ENCODE assay signal across 19 cellular contexts in genomic region chr9:92680166-92681119, GRCh38. TPM values are rescaled to one million over a fixed set of nuclear protein-coding genes. Genes with fewer than 3 reads are reported as not detected.
DNase-seq lines count a peak whose midpoint lies in the region; FAIRE-seq and TF ChIP-seq lines count a peak whose summit lies in the region.
"Had no signal": no experiment of that assay in that cellular context is flagged by ENCODE, and none has a peak within 500 bp of the region (broad histone marks: within the 10 kb centered on the region; RNA-seq: fewer than 3 reads in every experiment).

No MANE protein-coding gene starts in this region.

- H2BK5ac ChIP-seq in H1 (ENCODE audit: low read depth, low read length), result 0 out of 2 replicates have a peak overlapping the region, but pooled peaks have one; percentile 49

- peak overlapping the region; percentile 49; the same call in 1 of the 2 replicates for H2AK5ac ChIP-seq in H1 (ENCODE audit: low read depth, low read length)

- H3K9ac ChIP-seq in H1 (replicated peaks in 1 of 4; ENCODE audit: extremely low read depth in 1 of 4, low read depth in 3 of 4, low read length in 3 of 4) (no peak overlapping the region), kidney (ENCODE audit: low read length in 2 of 2) (no peak overlapping the region)

- no peaks in the 10 kb centered on the region for H3K27me3 ChIP-seq in H1 (replicated peaks in 1 of 4; ENCODE audit: control insufficient read depth in 3 of 4, extremely low read depth in 1 of 4, insufficient read depth in 3 of 4, low read length in 3 of 4)

- no peak overlapping the region for H4K91ac ChIP-seq in H1 (replicated peaks; ENCODE audit: insufficient read length, low read length)

- H3K4me3 ChIP-seq in AG10803 (ENCODE audit: low read length) (no peak overlapping the region), H1 (ENCODE audit: extremely low read depth in 1 of 4, insufficient read depth in 2 of 4, low read depth in 3 of 4, low read length in 4 of 4) (no peak overlapping the region), kidney (ENCODE audit: low read length in 2 of 2) (no peak overlapping the region)

- H3K4ac ChIP-seq in H1 (replicated peaks; ENCODE audit: insufficient read length, low read depth, low read length), result no peak overlapping the region

- H3K9me3 ChIP-seq in H1 (ENCODE audit: insufficient read depth in 2 of 2, low read depth in 1 of 2, low read length in 1 of 2) (no peaks in the 10 kb centered on the region), kidney (ENCODE audit: control insufficient read depth in 1 of 2, low read length in 2 of 2) (no peaks in the 10 kb centered on the region)
- H3K9me3 ChIP-seq: Caco-2 had no signal

- H3K27ac ChIP-seq in H1 (ENCODE audit: low read depth, low read length), result no peak overlapping the region
- H3K27ac ChIP-seq in kidney (ENCODE audit: low read depth in 2 of 2, low read length in 2 of 2), result no peak overlapping the region
- H3K27ac ChIP-seq: HL-60 had no signal

- no peak overlapping the region for H3K18ac ChIP-seq in H1 (ENCODE audit: extremely low read depth, low read length)

- 87% methylated on average over 12 of the region's 12 CpGs; no CpG with 5 or more reads in 1 of the 2 experiments for WGBS in H1 (ENCODE audit: extremely low coverage in 1 of 2, insufficient coverage in 1 of 2, insufficient read length in 1 of 2, insufficient replicate concordance in 2 of 2, low coverage in 1 of 2, low lambda C conversion rate in 2 of 2, missing lambda C conversion rate in 1 of 2), 2 experiments

- H3K23ac ChIP-seq in H1 (ENCODE audit: insufficient read length), result no peak overlapping the region

- peaks cover 0 to 9% (median 5%) of the 10 kb centered on the region in 4 experiments; a peak in 5 of 7 replicates for H3K4me1 ChIP-seq in H1 (replicated peaks in 1 of 4; ENCODE audit: control insufficient read depth in 3 of 4, insufficient read depth in 4 of 4, low read length in 3 of 4)
- no peaks in the 10 kb centered on the region for H3K4me1 ChIP-seq in kidney (ENCODE audit: control insufficient read depth in 1 of 2, insufficient read depth in 1 of 2, low read depth in 1 of 2, low read length in 2 of 2)
- H3K4me1 ChIP-seq: Caco-2 had no signal

- CTCF ChIA-PET in H1 (lab: Charles Lee; ENCODE audit: partially characterized antibody), result interaction anchor here (1.5 kb wide), 1 partner anchor 10 kb away, joined by 6 read pairs; the partner anchor contains the start of gene IPPK

- no peak for TF ChIP-seq RAD21 in H1 (IDR thresholded peaks at IDR 0.05 in 1 of 2, conservative IDR thresholded peaks at IDR 0.05 in 1 of 2; ENCODE audit: low read depth in 2 of 2, low read length in 2 of 2)

- H3K36me3 ChIP-seq in H1 (ENCODE audit: control insufficient read depth in 2 of 4, insufficient read depth in 4 of 4, low read length in 3 of 4) (no peaks in the 10 kb centered on the region), kidney (ENCODE audit: control insufficient read depth in 1 of 2, insufficient read depth in 2 of 2, low read length in 2 of 2) (no peaks in the 10 kb centered on the region)

- H2BK12ac ChIP-seq in H1 (ENCODE audit: low read depth, low read length), result peak overlapping the region; percentile 68; the same call in 1 of the 2 replicates

- H2AFZ ChIP-seq in H1 (ENCODE audit: low read length), result 0 out of 2 replicates have a peak overlapping the region, but pooled peaks have one; percentile 19

- intact Hi-C loops in kidney (cut with DNase I), result no loop called here

- no peaks in the 10 kb centered on the region for H3K79me1 ChIP-seq in H1 (ENCODE audit: low read depth, low read length)

- FAIRE-seq in H1 (lab: Jason Lieb, UNC) (no peak), kidney (lab: Jason Lieb, UNC) (no peak)
- FAIRE-seq: TTC549, urothelium cell line had no signal

- H3K23me2 ChIP-seq in H1 (ENCODE audit: low read depth, low read length), result no peaks in the 10 kb centered on the region

- no peak for TF ChIP-seq EP300 in H1 (IDR thresholded peaks at IDR 0.05; ENCODE audit: borderline replicate concordance in 1 of 2, low read depth in 2 of 2, low read length in 2 of 2)

- no peak for TF ChIP-seq POLR2A in H1 (IDR thresholded peaks at IDR 0.05; ENCODE audit: control extremely low read depth in 1 of 2, low read depth in 2 of 2, low read length in 2 of 2)

- H4K20me1 ChIP-seq in H1 (replicated peaks in 1 of 2; ENCODE audit: control insufficient read depth in 1 of 2, insufficient read depth in 2 of 2, low read length in 2 of 2), result no peaks in the 10 kb centered on the region

- DNase-seq in AG10803 (ENCODE audit: low read depth), result peak; percentile 22
- DNase-seq in LHCN-M2 (ENCODE audit: low read depth), result peak; percentile 38
- peak in 1 of 2 experiments; percentile 31 for DNase-seq in H1 (ENCODE audit: low read depth in 1 of 2, low spot score in 2 of 2)
- peak; percentile 28 for DNase-seq in myocyte (ENCODE audit: low read depth)
- DNase-seq in T-helper 1 cell, result no peak
- no peak for DNase-seq in kidney
- no peak for DNase-seq in NCI-H1694 (lab: John Stamatoyannopoulos, UW)
- DNase-seq in foreskin melanocyte, result no peak
- DNase-seq: activated T-cell treated with anti-CD3 and anti-CD28 coated beads, Interleukin-2, amount 50 U/mL, for 48 hours; Caco-2; central memory CD4-positive, alpha-beta T cell; naive B cell; NCI-H187 treated with DMSO at 0.1 percent for 48 hours; NCI-H524; stimulated activated CD4-positive, alpha-beta T cell treated with anti-CD3 and anti-CD28 coated beads, Interleukin-15, amount 100 ng/mL, for 24 hours; stimulated activated naive CD8-positive, alpha-beta T cell treated with anti-CD3 and anti-CD28 coated beads, Interleukin-15, amount 100 ng/mL, for 72 hours had no signal

- 0 out of 2 replicates have a peak overlapping the region, but pooled peaks have one; percentile 72 for H2BK15ac ChIP-seq in H1 (ENCODE audit: low read length)

- no peak overlapping the region for H2BK20ac ChIP-seq in H1 (ENCODE audit: low read length)

- H3K4me2 ChIP-seq in H1 (ENCODE audit: insufficient read depth in 1 of 2, low read depth in 2 of 2, low read length in 2 of 2), result no peak overlapping the region

- no peak overlapping the region for H4K8ac ChIP-seq in H1 (ENCODE audit: extremely low read depth, insufficient read depth, low read length)

- H2BK120ac ChIP-seq in H1 (replicated peaks; ENCODE audit: low read depth, low read length), result no peak overlapping the region

- H4K5ac ChIP-seq in H1 (ENCODE audit: insufficient read length, low read depth, low read length), result no peak overlapping the region

- no peak overlapping the region for H3K56ac ChIP-seq in H1 (replicated peaks; ENCODE audit: insufficient read length, low read depth, low read length)

- no peak for TF ChIP-seq CTCF in AG10803 (conservative IDR thresholded peaks at IDR 0.05; ENCODE audit: low read length)
- no peak for TF ChIP-seq CTCF in H1 (IDR thresholded peaks at IDR 0.05; ENCODE audit: control extremely low read depth in 1 of 3, insufficient read depth in 1 of 3, low read depth in 1 of 3, low read length in 3 of 3)
- TF ChIP-seq CTCF in kidney (IDR thresholded peaks at IDR 0.05; ENCODE audit: borderline replicate concordance, extremely low read depth, insufficient read depth), result no peak

- no peaks in the 10 kb centered on the region for H3K79me2 ChIP-seq in H1 (ENCODE audit: control insufficient read depth in 1 of 2, insufficient read depth in 2 of 2, low read length in 2 of 2)

- POLR2A ChIA-PET in H1 (lab: Charles Lee; ENCODE audit: partially characterized antibody), result interaction anchor here (1.2 to 1.4 kb wide), 2 partner anchors 8 to 10 kb away, joined by 4 to 6 read pairs; partner anchors contain the start of gene IPPK

- no peak overlapping the region for H3K14ac ChIP-seq in H1 (ENCODE audit: insufficient read length)

TF ChIP-seq in H1, 55 proteins besides CTCF, POLR2A, EP300 and RAD21:
- TF ChIP-seq RXRA (IDR thresholded peaks at IDR 0.05; ENCODE audit: insufficient read depth, low read depth, low read length) (no peak), NRF1 (IDR thresholded peaks at IDR 0.05; ENCODE audit: low read depth, low read length) (no peak)
TF ChIP-seq in H1: peak in this region for 0.

RNA-seq across cellular contexts. Expression of gene IPPK, which starts 10.5 kb away (rescaled TPM):
- 13.1 and 18.0 TPM in 2 replicates for total RNA-seq in LHCN-M2 (2014; rRNA removed)
- 6.1 TPM for polyA plus RNA-seq in LHCN-M2 (2012)
- 10.5 and 11.4 TPM in 2 replicates for total RNA-seq in H1 (2021; fragmentation: NEBNext Ultra II Directional; extraction: Animal tissue kit (Norgen Biotek cat#: 25700))
- polyA plus RNA-seq in H1 (2011; rRNA removed), result 13.6 and 16.0 TPM in 2 replicates
- 13.7 TPM for polyA plus RNA-seq in H1 (2011; cell fraction: cytosol; rRNA removed)
- polyA plus RNA-seq in H1 (2011; cell fraction: nucleus; rRNA removed), result 20.8 TPM
- polyA plus RNA-seq in H1 (2012, experiment 1 of 2), result 8.4 to 11.4 TPM (median 9.9 TPM) in 4 replicates
- 4.4 TPM for polyA plus RNA-seq in H1 (2012, experiment 2 of 2)
- 5.3 TPM for polyA plus RNA-seq in H1 (2013, experiment 1 of 2)
- 4.4 TPM for polyA plus RNA-seq in H1 (2013, experiment 2 of 2)
- 38.5 and 39.0 TPM in 2 replicates for polyA minus RNA-seq in H1 (2011; rRNA and poly(A)+ RNA removed)
- polyA minus RNA-seq in H1 (2011; cell fraction: cytosol; rRNA and poly(A)+ RNA removed), result 11.1 TPM
- 10.5 TPM for polyA minus RNA-seq in H1 (2011; cell fraction: nucleus; rRNA and poly(A)+ RNA removed)
- total RNA-seq in myocyte, result 11.0 and 11.4 TPM in 2 replicates
- 8.9 TPM for polyA plus RNA-seq in myocyte (2012)
- total RNA-seq in kidney, result 7.3 TPM
- polyA plus RNA-seq in kidney (ENCODE audit: insufficient read depth, low read depth, low replicate concordance), result 10.2 TPM

Comparison
In these comparisons a context has a peak if more than half of its experiments do, and no peak if none do; other contexts are left out.
1. DNase-seq: peak in AG10803 (single experiment), LHCN-M2 (single experiment) and myocyte (single experiment); none in T-helper 1 cell (0 of 5), kidney (single experiment), NCI-H1694 (single experiment) and foreskin melanocyte (single experiment).